Comparison of ENCODE assay signal across 12 cellular contexts in genomic region chr2:121018136-121019057, GRCh38.
DNase-seq lines count a peak whose midpoint lies in the region; ATAC-seq and TF ChIP-seq lines count a peak whose summit lies in the region.
"Had no signal": no experiment of that assay in that cellular context is flagged by ENCODE, and none has a peak within 500 bp of the region (broad histone marks: within the 10 kb centered on the region; RNA-seq: fewer than 3 reads in every experiment).

No MANE protein-coding gene starts in this region.

- WGBS in esophagus muscularis mucosa, result 63% methylated on average over 40 of the region's 45 CpGs

- ATAC-seq in sciatic nerve, result peak; percentile 93
- ATAC-seq in GM21528 (IDR thresholded peaks at IDR 0.05; ENCODE audit: low FRiP score, unreplicated experiment), result no peak
- ATAC-seq: activated T-cell treated with anti-CD3 and anti-CD28 coated beads, Interleukin-2, amount 50 U/mL, for 72 hours had no signal

- no peak overlapping the region for H3K27ac ChIP-seq in esophagus muscularis mucosa (replicated peaks in 1 of 4)
- H3K27ac ChIP-seq: cardiac muscle cell had no signal

- H3K9me3 ChIP-seq in NT2/D1 (ENCODE audit: insufficient read depth, low read length) (no peaks in the 10 kb centered on the region), esophagus muscularis mucosa (no peaks in the 10 kb centered on the region), MG63 (peaks cover 5% of the 10 kb centered on the region; the same call in 1 of the 2 replicates)

- TF ChIP-seq POLR2A in esophagus muscularis mucosa (IDR thresholded peaks at IDR 0.05; ENCODE audit: low read depth), result no peak

- H3K36me3 ChIP-seq in NT2/D1 (ENCODE audit: insufficient read depth, insufficient read length, low read length) (peaks cover 4% of the 10 kb centered on the region), esophagus muscularis mucosa (no peaks in the 10 kb centered on the region), MG63 (no peaks in the 10 kb centered on the region)
- H3K36me3 ChIP-seq: cardiac muscle cell had no signal

- no peak for DNase-seq in NT2/D1 (ENCODE audit: low read depth, low spot score)
- peak; percentile 84 for DNase-seq in esophagus muscularis mucosa (ENCODE audit: extremely low spot score)
- peak; percentile 94 for DNase-seq in left kidney (ENCODE audit: low read depth, low spot score)
- DNase-seq in sciatic nerve (ENCODE audit: low spot score), result peak; percentile 65
- no peak for DNase-seq in D341Med (ENCODE audit: low spot score)
- no peak for DNase-seq in MG63
- DNase-seq in activated CD8-positive, alpha-beta memory T cell treated with anti-CD3 and anti-CD28 coated beads for 24 hours, result no peak
- DNase-seq: activated T-cell treated with anti-CD3 and anti-CD28 coated beads, Interleukin-2, amount 50 U/mL, for 72 hours; NCI-H510A; stimulated activated CD8-positive, alpha-beta memory T cell treated with anti-CD3 and anti-CD28 coated beads, Interleukin-4, amount 100 ng/mL, for 48 hours had no signal

- intact Hi-C loops in esophagus muscularis mucosa (cut with DNase I), result no loop called here
- intact Hi-C loops in sciatic nerve (cut with DNase I), result no loop called here

- TF ChIP-seq EP300 in esophagus muscularis mucosa (IDR thresholded peaks at IDR 0.05), result no peak

- H3K9ac ChIP-seq in NT2/D1 (ENCODE audit: insufficient read length, low read depth), result peak overlapping the region; percentile 76

- peaks cover under 1% of the 10 kb centered on the region for H3K27me3 ChIP-seq in NT2/D1 (ENCODE audit: insufficient read depth, insufficient read length)
- no peaks in the 10 kb centered on the region for H3K27me3 ChIP-seq in esophagus muscularis mucosa
- no peaks in the 10 kb centered on the region for H3K27me3 ChIP-seq in MG63
- H3K27me3 ChIP-seq: cardiac muscle cell had no signal

- H3K4me3 ChIP-seq in NT2/D1 (ENCODE audit: insufficient read length, low read depth) (peak overlapping the region; percentile 45), esophagus muscularis mucosa (peak overlapping the region; percentile 16 to 32 (median 22)), MG63 (no peak overlapping the region)
- H3K4me3 ChIP-seq: cardiac muscle cell had no signal

- no peak for TF ChIP-seq CTCF in esophagus muscularis mucosa (IDR thresholded peaks at IDR 0.05)

- peaks cover 6% of the 10 kb centered on the region for H3K4me1 ChIP-seq in NT2/D1 (ENCODE audit: insufficient read depth, insufficient read length)
- H3K4me1 ChIP-seq in esophagus muscularis mucosa, result peaks cover 0 to 10% (median 6%) of the 10 kb centered on the region in 4 donors

Comparison
In these comparisons a context has a peak if more than half of its experiments do, and no peak if none do; other contexts are left out.
1. DNase-seq: peak in esophagus muscularis mucosa (single experiment), left kidney (single experiment) and sciatic nerve (single experiment); none in NT2/D1 (single experiment), D341Med (single experiment), MG63 (single experiment) and activated CD8-positive, alpha-beta memory T cell treated with anti-CD3 and anti-CD28 coated beads for 24 hours (single experiment).